In the genomic region with DNA sequence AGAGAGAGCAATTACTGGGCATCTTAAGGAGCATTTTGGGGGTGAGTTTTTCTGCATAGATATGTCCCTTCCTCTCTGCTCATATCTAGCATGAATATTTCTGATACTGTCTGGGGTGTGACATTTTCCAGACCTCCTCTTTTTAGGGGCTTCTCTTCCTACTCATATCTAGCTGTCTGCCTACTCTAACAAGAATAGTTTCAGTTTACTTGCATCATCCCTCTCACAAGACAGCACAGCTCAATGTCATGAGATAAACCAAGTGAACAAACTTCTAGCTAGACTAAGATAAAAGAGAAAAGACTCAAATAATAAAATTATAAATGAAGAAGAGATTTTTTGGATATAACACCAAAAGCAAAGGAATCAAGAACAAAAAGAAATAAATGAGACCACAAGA, we compare ENCODE assay signal across 26 cellular contexts.
DNase-seq lines count a peak whose midpoint lies in the region; ATAC-seq and TF ChIP-seq lines count a peak whose summit lies in the region.
"Had no signal": no experiment of that assay in that cellular context is flagged by ENCODE, and none has a peak within 500 bp of the region (broad histone marks: within the 10 kb centered on the region; RNA-seq: fewer than 3 reads in every experiment).

No MANE protein-coding gene starts in this region.

- H3K27ac ChIP-seq in upper lobe of right lung, result no peak overlapping the region
- H3K27ac ChIP-seq: BLaER1, RWPE1 had no signal

- TF ChIP-seq CTCF in GM10266 (IDR thresholded peaks at IDR 0.05; ENCODE audit: control insufficient read depth, insufficient read depth, low read depth, missing control alignments) (no peak), fibroblast of pulmonary artery (IDR thresholded peaks at IDR 0.05; ENCODE audit: low read length, missing control alignments) (no peak), upper lobe of right lung (IDR thresholded peaks at IDR 0.05) (no peak)

- no peaks in the 10 kb centered on the region for H3K4me1 ChIP-seq in upper lobe of right lung
- H3K4me1 ChIP-seq: BLaER1 had no signal

- H3K36me3 ChIP-seq in upper lobe of right lung, result no peaks in the 10 kb centered on the region
- H3K36me3 ChIP-seq: BLaER1, MG63 had no signal

- no peak for ATAC-seq in upper lobe of right lung
- ATAC-seq: GM23338, Panc1 had no signal

- H3K4me3 ChIP-seq in fibroblast of pulmonary artery (replicated peaks; ENCODE audit: low read depth, low read length) (no peak overlapping the region), upper lobe of right lung (no peak overlapping the region)
- H3K4me3 ChIP-seq: BLaER1, GM23338, MG63 had no signal

- no peaks in the 10 kb centered on the region for H3K27me3 ChIP-seq in upper lobe of right lung
- H3K27me3 ChIP-seq: BLaER1, MG63 had no signal

- intact Hi-C loops in upper lobe of right lung (cut with DNase I), result no loop called here

- no peaks in the 10 kb centered on the region for H3K9me3 ChIP-seq in upper lobe of right lung

- DNase-seq in GM10266 (ENCODE audit: extremely low spot score) (peak; percentile 3), amniotic epithelial cell (ENCODE audit: low read depth) (peak; percentile 27), fibroblast of pulmonary artery (ENCODE audit: low read depth) (peak; percentile 8), myocyte (ENCODE audit: low read depth) (peak; percentile 28), OCI-M2 (lab: John Stamatoyannopoulos, UW; ENCODE audit: unreplicated experiment) (no peak), hepatic stellate cell (ENCODE audit: low spot score) (no peak), epidermal melanocyte (ENCODE audit: insufficient read length, low spot score) (no peak), upper lobe of right lung (no peak)
- DNase-seq: CD4-positive, alpha-beta T cell; COR-L47; EL; GDM1; H9; KBM-7; MG63; NCI-H1105 treated with DMSO at 0.1 percent for 48 hours; NCI-H146; NCI-H2029; NCI-H446; NCI-H524 treated with DMSO at 0.1 percent for 48 hours; NCI-H82; SHP77 had no signal

Comparison
In these comparisons a context has a peak if more than half of its experiments do, and no peak if none do; other contexts are left out.
1. DNase-seq: peak in GM10266 (single experiment), amniotic epithelial cell (single experiment), fibroblast of pulmonary artery (single experiment) and myocyte (single experiment); none in OCI-M2 (single experiment), hepatic stellate cell (single experiment), epidermal melanocyte (single experiment) and upper lobe of right lung (single experiment).